1 cellular context compared by ENCODE assay signal in genomic region chr3:187281191-187281714, GRCh38.
A peak's percentile ranks its signal among the peaks of the same experiment; 100 is the strongest.
TF ChIP-seq lines count a peak whose summit lies in the region.

No MANE protein-coding gene starts in this region.

TF ChIP-seq in HepG2, 621 proteins besides CTCF, POLR2A, EP300 and RAD21 (continued from another document):
- no peak for TF ChIP-seq MIXL1 (CRISPR knock-in tag; IDR thresholded peaks at IDR 0.05)
- TF ChIP-seq ARNT2 (CRISPR knock-in tag; IDR thresholded peaks at IDR 0.05; ENCODE audit: low read depth): no peak
- TF ChIP-seq ZC3H4 (CRISPR knock-in tag; IDR thresholded peaks at IDR 0.05; ENCODE audit: borderline replicate concordance): no peak
- TF ChIP-seq ZNF644 (CRISPR knock-in tag; IDR thresholded peaks at IDR 0.05; ENCODE audit: low read depth): no peak
- TF ChIP-seq RERE (CRISPR knock-in tag; IDR thresholded peaks at IDR 0.05; ENCODE audit: low read depth): no peak
- no peak for TF ChIP-seq REST (IDR thresholded peaks at IDR 0.05; ENCODE audit: borderline replicate concordance in 1 of 2, low read depth in 1 of 2, low read length in 2 of 2)
- TF ChIP-seq AKAP8 (CRISPR knock-in tag; IDR thresholded peaks at IDR 0.05): no peak
- TF ChIP-seq NFRKB (IDR thresholded peaks at IDR 0.05): no peak
- no peak for TF ChIP-seq ZNF83 (CRISPR knock-in tag; IDR thresholded peaks at IDR 0.05; ENCODE audit: borderline replicate concordance)
- TF ChIP-seq ZNF703 (CRISPR knock-in tag; IDR thresholded peaks at IDR 0.05; ENCODE audit: borderline replicate concordance): no peak
- no peak for TF ChIP-seq LCORL (IDR thresholded peaks at IDR 0.05)
- TF ChIP-seq LCORL (CRISPR knock-in tag; IDR thresholded peaks at IDR 0.05): no peak
- TF ChIP-seq ZNF614 (CRISPR knock-in tag; IDR thresholded peaks at IDR 0.05; ENCODE audit: borderline replicate concordance): no peak
- TF ChIP-seq SPEN (CRISPR knock-in tag; IDR thresholded peaks at IDR 0.05; ENCODE audit: low read depth): no peak
- no peak for TF ChIP-seq GZF1 (CRISPR knock-in tag; IDR thresholded peaks at IDR 0.05)
- TF ChIP-seq NCOR1 (IDR thresholded peaks at IDR 0.05; ENCODE audit: borderline replicate concordance, low read length): no peak
- TF ChIP-seq ZBTB20 (CRISPR knock-in tag; IDR thresholded peaks at IDR 0.05; ENCODE audit: borderline replicate concordance, low read depth): no peak
- no peak for TF ChIP-seq ZNF335 (CRISPR knock-in tag; IDR thresholded peaks at IDR 0.05)
- peak; percentile 36; the same call in 1 of the 2 replicates for TF ChIP-seq CEBPB (IDR thresholded peaks at IDR 0.05; ENCODE audit: borderline replicate concordance, low read depth, low read length)
- no peak for TF ChIP-seq MTA3 (CRISPR knock-in tag; IDR thresholded peaks at IDR 0.05)
- 0 out of 2 replicates have a peak, but pooled peaks have one; percentile 40 for TF ChIP-seq HMG20A (CRISPR knock-in tag; IDR thresholded peaks at IDR 0.05; ENCODE audit: borderline replicate concordance)
- TF ChIP-seq SATB2 (CRISPR knock-in tag; IDR thresholded peaks at IDR 0.05): no peak
- peak; percentile 28; the same call in 1 of the 2 replicates for TF ChIP-seq TEF (CRISPR knock-in tag; IDR thresholded peaks at IDR 0.05)
- no peak for TF ChIP-seq ZNF782 (CRISPR knock-in tag; IDR thresholded peaks at IDR 0.05; ENCODE audit: borderline replicate concordance)
- no peak for TF ChIP-seq MAX (IDR thresholded peaks at IDR 0.05)
- TF ChIP-seq ZBTB49 (CRISPR knock-in tag; IDR thresholded peaks at IDR 0.05; ENCODE audit: borderline replicate concordance): no peak
- no peak for TF ChIP-seq ARID4A (CRISPR knock-in tag; IDR thresholded peaks at IDR 0.05; ENCODE audit: borderline replicate concordance)
- no peak for TF ChIP-seq NFIC (IDR thresholded peaks at IDR 0.05; ENCODE audit: low read length)
- TF ChIP-seq ZFP62 (CRISPR knock-in tag; IDR thresholded peaks at IDR 0.05): no peak
